In the genomic region with DNA sequence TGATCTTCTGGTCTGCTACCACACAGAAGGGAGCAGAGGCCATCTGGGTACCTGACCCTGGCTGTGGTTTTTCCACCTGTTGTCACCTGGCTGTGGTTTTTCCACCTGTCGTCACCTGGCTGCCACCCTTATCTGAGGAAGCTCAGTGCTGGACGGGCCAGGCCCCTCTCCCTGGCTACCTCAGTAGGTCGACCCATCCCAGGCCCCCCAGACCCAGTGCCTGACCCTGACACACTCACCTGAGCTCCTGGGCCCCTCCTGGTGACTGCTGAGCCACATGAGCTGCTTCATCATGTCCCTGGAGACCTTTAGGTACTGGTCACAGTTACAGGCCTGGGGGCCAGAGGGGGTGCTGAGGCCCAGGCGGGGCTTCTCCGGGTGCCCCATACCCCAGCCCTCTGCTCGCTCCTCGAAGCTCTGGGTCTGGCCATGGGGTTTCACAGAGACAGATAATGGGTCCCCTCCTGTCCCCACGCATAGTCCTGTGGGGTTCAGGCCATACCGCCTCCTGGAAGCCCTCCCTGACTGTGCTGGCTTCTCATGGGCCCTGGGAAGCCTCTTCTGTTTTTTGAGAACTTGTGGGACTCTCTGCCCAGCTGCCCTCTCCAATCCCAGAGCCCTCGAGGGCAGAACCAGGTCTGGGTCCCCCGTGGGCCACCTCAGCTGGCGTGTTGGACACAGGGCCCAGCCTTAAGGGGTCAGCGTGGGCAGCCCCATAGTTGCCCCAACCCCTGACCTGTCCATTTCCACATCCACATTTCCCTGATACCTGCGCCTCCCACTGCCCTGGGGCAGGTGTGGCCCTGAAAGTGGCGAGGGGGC, we compare ENCODE assay signal across 3 cellular contexts.
TF ChIP-seq lines count a peak whose summit lies in the region.

No MANE protein-coding gene starts in this region.

TF ChIP-seq in SK-N-SH, 30 proteins besides CTCF, POLR2A, EP300 and RAD21 (continued from another document):
- TF ChIP-seq, protein P1, sequence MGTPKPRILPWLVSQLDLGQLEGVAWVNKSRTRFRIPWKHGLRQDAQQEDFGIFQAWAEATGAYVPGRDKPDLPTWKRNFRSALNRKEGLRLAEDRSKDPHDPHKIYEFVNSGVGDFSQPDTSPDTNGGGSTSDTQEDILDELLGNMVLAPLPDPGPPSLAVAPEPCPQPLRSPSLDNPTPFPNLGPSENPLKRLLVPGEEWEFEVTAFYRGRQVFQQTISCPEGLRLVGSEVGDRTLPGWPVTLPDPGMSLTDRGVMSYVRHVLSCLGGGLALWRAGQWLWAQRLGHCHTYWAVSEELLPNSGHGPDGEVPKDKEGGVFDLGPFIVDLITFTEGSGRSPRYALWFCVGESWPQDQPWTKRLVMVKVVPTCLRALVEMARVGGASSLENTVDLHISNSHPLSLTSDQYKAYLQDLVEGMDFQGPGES (IDR thresholded peaks at IDR 0.05; ENCODE audit: low read depth, low read length): no peak
- TF ChIP-seq, protein P2, sequence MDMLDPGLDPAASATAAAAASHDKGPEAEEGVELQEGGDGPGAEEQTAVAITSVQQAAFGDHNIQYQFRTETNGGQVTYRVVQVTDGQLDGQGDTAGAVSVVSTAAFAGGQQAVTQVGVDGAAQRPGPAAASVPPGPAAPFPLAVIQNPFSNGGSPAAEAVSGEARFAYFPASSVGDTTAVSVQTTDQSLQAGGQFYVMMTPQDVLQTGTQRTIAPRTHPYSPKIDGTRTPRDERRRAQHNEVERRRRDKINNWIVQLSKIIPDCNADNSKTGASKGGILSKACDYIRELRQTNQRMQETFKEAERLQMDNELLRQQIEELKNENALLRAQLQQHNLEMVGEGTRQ (IDR thresholded peaks at IDR 0.05; ENCODE audit: borderline replicate concordance, low read depth, low read length): no peak
- TF ChIP-seq CHD2 (IDR thresholded peaks at IDR 0.05; ENCODE audit: low read length, partially characterized antibody): no peak
- TF ChIP-seq RXRA (IDR thresholded peaks at IDR 0.05; ENCODE audit: borderline replicate concordance, low read depth): no peak
- TF ChIP-seq GABPA (IDR thresholded peaks at IDR 0.05; ENCODE audit: low read depth): no peak
- no peak for TF ChIP-seq FOXJ3 (CRISPR knock-in tag; IDR thresholded peaks at IDR 0.05)

TF ChIP-seq in SK-N-SH treated with all-trans-retinoic acid at 6 μM for 48 hours, 23 proteins besides CTCF, POLR2A, EP300 and RAD21 (continued from another document):
- no peak for TF ChIP-seq ARNTL (CRISPR knock-in tag; IDR thresholded peaks at IDR 0.05; ENCODE audit: borderline replicate concordance, low read depth)
- TF ChIP-seq, protein P3, sequence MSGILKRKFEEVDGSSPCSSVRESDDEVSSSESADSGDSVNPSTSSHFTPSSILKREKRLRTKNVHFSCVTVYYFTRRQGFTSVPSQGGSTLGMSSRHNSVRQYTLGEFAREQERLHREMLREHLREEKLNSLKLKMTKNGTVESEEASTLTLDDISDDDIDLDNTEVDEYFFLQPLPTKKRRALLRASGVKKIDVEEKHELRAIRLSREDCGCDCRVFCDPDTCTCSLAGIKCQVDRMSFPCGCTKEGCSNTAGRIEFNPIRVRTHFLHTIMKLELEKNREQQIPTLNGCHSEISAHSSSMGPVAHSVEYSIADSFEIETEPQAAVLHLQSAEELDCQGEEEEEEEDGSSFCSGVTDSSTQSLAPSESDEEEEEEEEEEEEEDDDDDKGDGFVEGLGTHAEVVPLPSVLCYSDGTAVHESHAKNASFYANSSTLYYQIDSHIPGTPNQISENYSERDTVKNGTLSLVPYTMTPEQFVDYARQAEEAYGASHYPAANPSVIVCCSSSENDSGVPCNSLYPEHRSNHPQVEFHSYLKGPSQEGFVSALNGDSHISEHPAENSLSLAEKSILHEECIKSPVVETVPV (CRISPR knock-in tag; IDR thresholded peaks at IDR 0.05): no peak
- no peak for TF ChIP-seq ZC3H10 (CRISPR knock-in tag; IDR thresholded peaks at IDR 0.05)
- TF ChIP-seq TCF4 (CRISPR knock-in tag; IDR thresholded peaks at IDR 0.05; ENCODE audit: borderline replicate concordance): no peak
- TF ChIP-seq OSR1 (CRISPR knock-in tag; IDR thresholded peaks at IDR 0.05): no peak
- no peak for TF ChIP-seq CSDC2 (CRISPR knock-in tag; IDR thresholded peaks at IDR 0.05)
- no peak for TF ChIP-seq ZNF565 (CRISPR knock-in tag; conservative IDR thresholded peaks at IDR 0.05; ENCODE audit: low read depth)
- TF ChIP-seq ISL1 (CRISPR knock-in tag; IDR thresholded peaks at IDR 0.05): no peak
- no peak for TF ChIP-seq BACH2 (CRISPR knock-in tag; IDR thresholded peaks at IDR 0.05; ENCODE audit: borderline replicate concordance)
- TF ChIP-seq, protein P4, sequence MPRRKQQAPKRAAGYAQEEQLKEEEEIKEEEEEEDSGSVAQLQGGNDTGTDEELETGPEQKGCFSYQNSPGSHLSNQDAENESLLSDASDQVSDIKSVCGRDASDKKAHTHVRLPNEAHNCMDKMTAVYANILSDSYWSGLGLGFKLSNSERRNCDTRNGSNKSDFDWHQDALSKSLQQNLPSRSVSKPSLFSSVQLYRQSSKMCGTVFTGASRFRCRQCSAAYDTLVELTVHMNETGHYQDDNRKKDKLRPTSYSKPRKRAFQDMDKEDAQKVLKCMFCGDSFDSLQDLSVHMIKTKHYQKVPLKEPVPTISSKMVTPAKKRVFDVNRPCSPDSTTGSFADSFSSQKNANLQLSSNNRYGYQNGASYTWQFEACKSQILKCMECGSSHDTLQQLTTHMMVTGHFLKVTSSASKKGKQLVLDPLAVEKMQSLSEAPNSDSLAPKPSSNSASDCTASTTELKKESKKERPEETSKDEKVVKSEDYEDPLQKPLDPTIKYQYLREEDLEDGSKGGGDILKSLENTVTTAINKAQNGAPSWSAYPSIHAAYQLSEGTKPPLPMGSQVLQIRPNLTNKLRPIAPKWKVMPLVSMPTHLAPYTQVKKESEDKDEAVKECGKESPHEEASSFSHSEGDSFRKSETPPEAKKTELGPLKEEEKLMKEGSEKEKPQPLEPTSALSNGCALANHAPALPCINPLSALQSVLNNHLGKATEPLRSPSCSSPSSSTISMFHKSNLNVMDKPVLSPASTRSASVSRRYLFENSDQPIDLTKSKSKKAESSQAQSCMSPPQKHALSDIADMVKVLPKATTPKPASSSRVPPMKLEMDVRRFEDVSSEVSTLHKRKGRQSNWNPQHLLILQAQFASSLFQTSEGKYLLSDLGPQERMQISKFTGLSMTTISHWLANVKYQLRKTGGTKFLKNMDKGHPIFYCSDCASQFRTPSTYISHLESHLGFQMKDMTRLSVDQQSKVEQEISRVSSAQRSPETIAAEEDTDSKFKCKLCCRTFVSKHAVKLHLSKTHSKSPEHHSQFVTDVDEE (CRISPR knock-in tag; IDR thresholded peaks at IDR 0.05): no peak
- no peak for TF ChIP-seq ZFP3 (CRISPR knock-in tag; IDR thresholded peaks at IDR 0.05)
- TF ChIP-seq, protein P5, sequence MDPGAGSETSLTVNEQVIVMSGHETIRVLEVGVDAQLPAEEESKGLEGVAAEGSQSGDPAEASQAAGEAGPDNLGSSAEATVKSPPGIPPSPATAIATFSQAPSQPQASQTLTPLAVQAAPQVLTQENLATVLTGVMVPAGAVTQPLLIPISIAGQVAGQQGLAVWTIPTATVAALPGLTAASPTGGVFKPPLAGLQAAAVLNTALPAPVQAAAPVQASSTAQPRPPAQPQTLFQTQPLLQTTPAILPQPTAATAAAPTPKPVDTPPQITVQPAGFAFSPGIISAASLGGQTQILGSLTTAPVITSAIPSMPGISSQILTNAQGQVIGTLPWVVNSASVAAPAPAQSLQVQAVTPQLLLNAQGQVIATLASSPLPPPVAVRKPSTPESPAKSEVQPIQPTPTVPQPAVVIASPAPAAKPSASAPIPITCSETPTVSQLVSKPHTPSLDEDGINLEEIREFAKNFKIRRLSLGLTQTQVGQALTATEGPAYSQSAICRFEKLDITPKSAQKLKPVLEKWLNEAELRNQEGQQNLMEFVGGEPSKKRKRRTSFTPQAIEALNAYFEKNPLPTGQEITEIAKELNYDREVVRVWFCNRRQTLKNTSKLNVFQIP (CRISPR knock-in tag; IDR thresholded peaks at IDR 0.05; ENCODE audit: borderline replicate concordance, low read depth): no peak
- no peak for TF ChIP-seq RARB (CRISPR knock-in tag; IDR thresholded peaks at IDR 0.05)
- no peak for TF ChIP-seq ESRRG (CRISPR knock-in tag; IDR thresholded peaks at IDR 0.05)
- TF ChIP-seq, protein P6, sequence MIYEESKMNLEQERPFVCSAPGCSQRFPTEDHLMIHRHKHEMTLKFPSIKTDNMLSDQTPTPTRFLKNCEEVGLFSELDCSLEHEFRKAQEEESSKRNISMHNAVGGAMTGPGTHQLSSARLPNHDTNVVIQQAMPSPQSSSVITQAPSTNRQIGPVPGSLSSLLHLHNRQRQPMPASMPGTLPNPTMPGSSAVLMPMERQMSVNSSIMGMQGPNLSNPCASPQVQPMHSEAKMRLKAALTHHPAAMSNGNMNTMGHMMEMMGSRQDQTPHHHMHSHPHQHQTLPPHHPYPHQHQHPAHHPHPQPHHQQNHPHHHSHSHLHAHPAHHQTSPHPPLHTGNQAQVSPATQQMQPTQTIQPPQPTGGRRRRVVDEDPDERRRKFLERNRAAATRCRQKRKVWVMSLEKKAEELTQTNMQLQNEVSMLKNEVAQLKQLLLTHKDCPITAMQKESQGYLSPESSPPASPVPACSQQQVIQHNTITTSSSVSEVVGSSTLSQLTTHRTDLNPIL (CRISPR knock-in tag; IDR thresholded peaks at IDR 0.05; ENCODE audit: low read depth): no peak

TF ChIP-seq in HEK293, 187 proteins besides CTCF, POLR2A, EP300 and RAD21 (continued from another document):
- TF ChIP-seq, protein P7, sequence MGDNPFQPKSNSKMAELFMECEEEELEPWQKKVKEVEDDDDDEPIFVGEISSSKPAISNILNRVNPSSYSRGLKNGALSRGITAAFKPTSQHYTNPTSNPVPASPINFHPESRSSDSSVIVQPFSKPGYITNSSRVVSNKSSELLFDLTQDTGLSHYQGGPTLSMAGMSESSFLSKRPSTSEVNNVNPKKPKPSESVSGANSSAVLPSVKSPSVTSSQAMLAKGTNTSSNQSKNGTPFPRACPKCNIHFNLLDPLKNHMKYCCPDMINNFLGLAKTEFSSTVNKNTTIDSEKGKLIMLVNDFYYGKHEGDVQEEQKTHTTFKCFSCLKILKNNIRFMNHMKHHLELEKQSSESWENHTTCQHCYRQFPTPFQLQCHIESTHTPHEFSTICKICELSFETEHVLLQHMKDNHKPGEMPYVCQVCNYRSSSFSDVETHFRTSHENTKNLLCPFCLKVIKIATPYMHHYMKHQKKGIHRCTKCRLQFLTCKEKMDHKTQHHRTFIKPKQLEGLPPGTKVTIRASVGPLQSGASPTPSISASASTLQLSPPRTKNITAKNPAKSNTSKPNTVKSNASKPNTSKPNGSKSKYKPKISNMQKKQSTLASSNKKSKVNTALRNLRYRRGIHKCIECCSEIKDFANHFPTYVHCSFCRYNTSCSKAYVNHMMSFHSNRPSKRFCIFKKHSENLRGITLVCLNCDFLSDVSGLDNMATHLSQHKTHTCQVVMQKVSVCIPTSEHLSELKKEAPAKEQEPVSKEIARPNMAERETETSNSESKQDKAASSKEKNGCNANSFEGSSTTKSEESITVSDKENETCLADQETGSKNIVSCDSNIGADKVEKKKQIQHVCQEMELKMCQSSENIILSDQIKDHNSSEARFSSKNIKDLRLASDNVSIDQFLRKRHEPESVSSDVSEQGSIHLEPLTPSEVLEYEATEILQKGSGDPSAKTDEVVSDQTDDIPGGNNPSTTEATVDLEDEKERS (tag by site-specific recombination; IDR thresholded peaks at IDR 0.05): no peak
- peak; percentile 96 for TF ChIP-seq SCRT2 (tag by site-specific recombination; IDR thresholded peaks at IDR 0.05)
